ENCODE assay signal across 19 cellular contexts in the genomic region with DNA sequence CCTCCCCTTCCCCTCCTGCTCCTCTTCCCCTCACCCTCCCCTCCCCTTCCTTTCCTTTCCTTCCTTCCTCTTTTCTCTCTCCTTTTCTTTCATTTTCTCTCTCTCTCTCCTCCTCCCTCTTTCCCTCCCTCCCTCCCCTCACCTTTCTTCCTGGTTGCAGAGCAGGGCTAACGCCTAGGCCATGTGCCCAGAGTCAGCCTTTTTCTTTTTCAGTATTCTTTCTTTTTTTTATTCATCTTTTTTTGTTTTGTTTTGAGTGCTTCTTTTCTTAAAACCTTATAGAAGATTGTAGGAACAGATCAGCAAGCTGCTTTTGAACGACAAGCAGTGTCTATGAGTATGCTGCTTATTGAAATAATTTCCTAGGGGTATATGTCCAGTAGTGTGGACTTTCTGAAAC.
DNase-seq lines count a peak whose midpoint lies in the region; ATAC-seq and TF ChIP-seq lines count a peak whose summit lies in the region.
"Had no signal": no experiment of that assay in that cellular context is flagged by ENCODE, and none has a peak within 500 bp of the region (broad histone marks: within the 10 kb centered on the region; RNA-seq: fewer than 3 reads in every experiment).

No MANE protein-coding gene starts in this region.

- H3K27me3 ChIP-seq in GM23338 (ENCODE audit: insufficient read depth) = no peaks in the 10 kb centered on the region
- H3K27me3 ChIP-seq: dorsolateral prefrontal cortex had no signal

- H3K4me1 Mint-ChIP-seq in activated naive CD4-positive, alpha-beta T cell treated with anti-CD3 and anti-CD28 coated beads for 36 hours (ENCODE audit: low read depth) = peaks cover 17% of the 10 kb centered on the region
- peaks cover 11% of the 10 kb centered on the region for H3K4me1 Mint-ChIP-seq in GM23338
- peaks cover 11% of the 10 kb centered on the region for H3K4me1 Mint-ChIP-seq in activated T-helper 2 cell treated with anti-CD3 and anti-CD28 coated beads, Interferon-gamma antibody, Interleukin-2, Interleukin-4, amounts not matched to agents 10 μg/mL and 5 μg/mL and 100 μg/mL, durations not matched to agents 14 hours and 24 hours and 36 hours (ENCODE audit: low read depth)
- peaks cover 31 to 45% of the 10 kb centered on the region in 2 donors for H3K4me1 Mint-ChIP-seq in stimulated activated naive B cell treated with anti-CD40 and anti-IgM and Interleukin-4, amounts not matched to agents 10 μg/mL and 1 μg/mL and 100 μg/mL, for 72 hours

- no peaks in the 10 kb centered on the region for H3K9me3 Mint-ChIP-seq in activated naive CD4-positive, alpha-beta T cell treated with anti-CD3 and anti-CD28 coated beads for 36 hours
- H3K9me3 Mint-ChIP-seq in GM23338 = peaks cover 7% of the 10 kb centered on the region; the same call in 2 of the 3 replicates
- no peaks in the 10 kb centered on the region for H3K9me3 Mint-ChIP-seq in activated T-helper 2 cell treated with anti-CD3 and anti-CD28 coated beads, Interferon-gamma antibody, Interleukin-2, Interleukin-4, amounts not matched to agents 10 μg/mL and 5 μg/mL and 100 μg/mL, durations not matched to agents 14 hours and 24 hours and 36 hours
- H3K9me3 Mint-ChIP-seq in stimulated activated naive B cell treated with anti-CD40 and anti-IgM and Interleukin-4, amounts not matched to agents 10 μg/mL and 1 μg/mL and 100 μg/mL, for 72 hours = peaks cover 4 to 5% of the 10 kb centered on the region in 2 donors

- H3K4me2 ChIP-seq in GM23338 = no peak overlapping the region

- no peaks in the 10 kb centered on the region for H4K20me1 ChIP-seq in GM23338 (replicated peaks; ENCODE audit: insufficient read depth)

- H3K4me3 ChIP-seq in GM23338 = no peak overlapping the region
- H3K4me3 ChIP-seq: dorsolateral prefrontal cortex, lung had no signal

- H3K36me3 ChIP-seq in GM23338 (ENCODE audit: insufficient read depth) = no peaks in the 10 kb centered on the region

- H3K27ac Mint-ChIP-seq in activated naive CD4-positive, alpha-beta T cell treated with anti-CD3 and anti-CD28 coated beads for 36 hours = peak overlapping the region; percentile 50
- H3K27ac Mint-ChIP-seq in GM23338 = no peak overlapping the region
- peak overlapping the region; percentile 23 for H3K27ac Mint-ChIP-seq in activated T-helper 2 cell treated with anti-CD3 and anti-CD28 coated beads, Interferon-gamma antibody, Interleukin-2, Interleukin-4, amounts not matched to agents 10 μg/mL and 5 μg/mL and 100 μg/mL, durations not matched to agents 14 hours and 24 hours and 36 hours
- peak overlapping the region; percentile 27 for H3K27ac Mint-ChIP-seq in stimulated activated naive B cell treated with anti-CD40 and anti-IgM and Interleukin-4, amounts not matched to agents 10 μg/mL and 1 μg/mL and 100 μg/mL, for 72 hours

- H3K4me3 Mint-ChIP-seq in activated naive CD4-positive, alpha-beta T cell treated with anti-CD3 and anti-CD28 coated beads for 36 hours = no peak overlapping the region
- no peak overlapping the region for H3K4me3 Mint-ChIP-seq in GM23338
- no peak overlapping the region for H3K4me3 Mint-ChIP-seq in activated T-helper 2 cell treated with anti-CD3 and anti-CD28 coated beads, Interferon-gamma antibody, Interleukin-2, Interleukin-4, amounts not matched to agents 10 μg/mL and 5 μg/mL and 100 μg/mL, durations not matched to agents 14 hours and 24 hours and 36 hours (ENCODE audit: low read depth)
- H3K4me3 Mint-ChIP-seq in stimulated activated naive B cell treated with anti-CD40 and anti-IgM and Interleukin-4, amounts not matched to agents 10 μg/mL and 1 μg/mL and 100 μg/mL, for 72 hours = peak overlapping the region; percentile 51 to 74

- no peak for TF ChIP-seq CTCF in GM23338 (conservative IDR thresholded peaks at IDR 0.05; ENCODE audit: low read depth in 2 of 2)

- no peak overlapping the region for H3K27ac ChIP-seq in GM23338 (ENCODE audit: low read depth)
- H3K27ac ChIP-seq: dorsolateral prefrontal cortex had no signal

- no peaks in the 10 kb centered on the region for H3K36me3 Mint-ChIP-seq in activated naive CD4-positive, alpha-beta T cell treated with anti-CD3 and anti-CD28 coated beads for 36 hours (ENCODE audit: low read depth)
- H3K36me3 Mint-ChIP-seq in GM23338 (ENCODE audit: low read depth) = peaks cover 3% of the 10 kb centered on the region; the same call in 1 of the 3 replicates
- no peaks in the 10 kb centered on the region for H3K36me3 Mint-ChIP-seq in activated T-helper 2 cell treated with anti-CD3 and anti-CD28 coated beads, Interferon-gamma antibody, Interleukin-2, Interleukin-4, amounts not matched to agents 10 μg/mL and 5 μg/mL and 100 μg/mL, durations not matched to agents 14 hours and 24 hours and 36 hours (ENCODE audit: low read depth)
- H3K36me3 Mint-ChIP-seq in stimulated activated naive B cell treated with anti-CD40 and anti-IgM and Interleukin-4, amounts not matched to agents 10 μg/mL and 1 μg/mL and 100 μg/mL, for 72 hours = peaks cover 9 to 22% of the 10 kb centered on the region in 2 donors

- DNase-seq in activated naive CD4-positive, alpha-beta T cell treated with anti-CD3 and anti-CD28 coated beads for 36 hours = no peak
- DNase-seq in activated naive CD4-positive, alpha-beta T cell (lab: John Stamatoyannopoulos, UW) = no peak
- peak; percentile 31 for DNase-seq in GM23338 (ENCODE audit: low spot score)
- no peak for DNase-seq in activated T-helper 2 cell treated with anti-CD3 and anti-CD28 coated beads, Interferon-gamma antibody, Interleukin-2, Interleukin-4, amounts not matched to agents 10 μg/mL and 5 μg/mL and 100 μg/mL, durations not matched to agents 14 hours and 24 hours and 36 hours (ENCODE audit: low spot score)
- no peak for DNase-seq in stimulated activated naive B cell treated with anti-CD40 and anti-IgM and Interleukin-4, amounts not matched to agents 10 μg/mL and 1 μg/mL and 100 μg/mL, for 72 hours
- no peak for DNase-seq in C1 segment of cervical spinal cord (lab: John Stamatoyannopoulos, UW)
- DNase-seq: activated gamma-delta T cell; central memory CD4-positive, alpha-beta T cell; dorsolateral prefrontal cortex; glutamatergic neuron; kidney glomerular epithelial cell; MM.1S; NCI-H1694 treated with DMSO at 0.1 percent for 48 hours; NCI-H526 treated with DMSO at 0.1 percent for 48 hours; occipital lobe; retina; stimulated activated CD4-positive, alpha-beta T cell treated with anti-CD3 and anti-CD28 coated beads, Interleukin-4, amount 100 ng/mL, for 24 hours had no signal

- CTCF ChIA-PET in activated naive CD4-positive, alpha-beta T cell treated with anti-CD3 and anti-CD28 coated beads for 36 hours (lab: Charles Lee) = interaction anchor here (0.6 kb wide), 1 partner anchor 441 kb away, joined by 3 read pairs; no protein-coding TSS in a partner anchor

- H3K4me1 ChIP-seq in GM23338 (ENCODE audit: insufficient read depth) = 0 out of 2 replicates have a peak, but pooled peaks cover 4% of the 10 kb centered on the region

- H2AFZ ChIP-seq in GM23338 = no peak overlapping the region

- H3F3A ChIP-seq in GM23338 (replicated peaks; ENCODE audit: low read depth) = no peaks in the 10 kb centered on the region

- H3K9me2 ChIP-seq in GM23338 (ENCODE audit: insufficient read depth) = no peaks in the 10 kb centered on the region

- H3K79me2 ChIP-seq in GM23338 (replicated peaks; ENCODE audit: insufficient read depth) = no peaks in the 10 kb centered on the region

- no peaks in the 10 kb centered on the region for H3K27me3 Mint-ChIP-seq in activated naive CD4-positive, alpha-beta T cell treated with anti-CD3 and anti-CD28 coated beads for 36 hours (ENCODE audit: low read depth)
- H3K27me3 Mint-ChIP-seq in GM23338 (ENCODE audit: insufficient read depth, low read depth, poor library complexity) = peaks cover 6% of the 10 kb centered on the region
- no peaks in the 10 kb centered on the region for H3K27me3 Mint-ChIP-seq in activated T-helper 2 cell treated with anti-CD3 and anti-CD28 coated beads, Interferon-gamma antibody, Interleukin-2, Interleukin-4, amounts not matched to agents 10 μg/mL and 5 μg/mL and 100 μg/mL, durations not matched to agents 14 hours and 24 hours and 36 hours (ENCODE audit: low read depth)
- H3K27me3 Mint-ChIP-seq in stimulated activated naive B cell treated with anti-CD40 and anti-IgM and Interleukin-4, amounts not matched to agents 10 μg/mL and 1 μg/mL and 100 μg/mL, for 72 hours = no peaks in the 10 kb centered on the region

- ATAC-seq in GM23338 (no peak), GM18909 (IDR thresholded peaks at IDR 0.05; ENCODE audit: poor library complexity, unreplicated experiment) (no peak)
- ATAC-seq in stimulated activated naive B cell treated with anti-CD40 and anti-IgM and Interleukin-4, amounts not matched to agents 10 μg/mL and 1 μg/mL and 100 μg/mL, for 72 hours (replicated peaks) = no peak

- intact Hi-C loops in activated naive CD4-positive, alpha-beta T cell treated with anti-CD3 and anti-CD28 coated beads for 36 hours (cut with micrococcal nuclease) = no loop called here
- intact Hi-C loops in activated T-helper 2 cell treated with anti-CD3 and anti-CD28 coated beads, Interferon-gamma antibody, Interleukin-2, Interleukin-4, amounts not matched to agents 10 μg/mL and 5 μg/mL and 100 μg/mL, durations not matched to agents 14 hours and 24 hours and 36 hours (cut with micrococcal nuclease) = no loop called here

TF ChIP-seq in GM23338, 12 proteins besides CTCF, POLR2A, EP300 and RAD21 (continues in another document):
- TF ChIP-seq CREB1 (CRISPR knock-in tag; IDR thresholded peaks at IDR 0.05; ENCODE audit: low read depth) (no peak), EZH2phosphoT487 (IDR thresholded peaks at IDR 0.05; ENCODE audit: unreplicated experiment) (no peak), STAT1 (IDR thresholded peaks at IDR 0.05; ENCODE audit: unreplicated experiment) (no peak)

Comparison
In these comparisons a context has a peak if more than half of its experiments do, and no peak if none do; other contexts are left out.
1. H3K4me3 Mint-ChIP-seq: peak in stimulated activated naive B cell treated with anti-CD40 and anti-IgM and Interleukin-4, amounts not matched to agents 10 μg/mL and 1 μg/mL and 100 μg/mL, for 72 hours (2 of 2); none in activated naive CD4-positive, alpha-beta T cell treated with anti-CD3 and anti-CD28 coated beads for 36 hours (single experiment), GM23338 (single experiment) and activated T-helper 2 cell treated with anti-CD3 and anti-CD28 coated beads, Interferon-gamma antibody, Interleukin-2, Interleukin-4, amounts not matched to agents 10 μg/mL and 5 μg/mL and 100 μg/mL, durations not matched to agents 14 hours and 24 hours and 36 hours (single experiment).